In the genomic region with DNA sequence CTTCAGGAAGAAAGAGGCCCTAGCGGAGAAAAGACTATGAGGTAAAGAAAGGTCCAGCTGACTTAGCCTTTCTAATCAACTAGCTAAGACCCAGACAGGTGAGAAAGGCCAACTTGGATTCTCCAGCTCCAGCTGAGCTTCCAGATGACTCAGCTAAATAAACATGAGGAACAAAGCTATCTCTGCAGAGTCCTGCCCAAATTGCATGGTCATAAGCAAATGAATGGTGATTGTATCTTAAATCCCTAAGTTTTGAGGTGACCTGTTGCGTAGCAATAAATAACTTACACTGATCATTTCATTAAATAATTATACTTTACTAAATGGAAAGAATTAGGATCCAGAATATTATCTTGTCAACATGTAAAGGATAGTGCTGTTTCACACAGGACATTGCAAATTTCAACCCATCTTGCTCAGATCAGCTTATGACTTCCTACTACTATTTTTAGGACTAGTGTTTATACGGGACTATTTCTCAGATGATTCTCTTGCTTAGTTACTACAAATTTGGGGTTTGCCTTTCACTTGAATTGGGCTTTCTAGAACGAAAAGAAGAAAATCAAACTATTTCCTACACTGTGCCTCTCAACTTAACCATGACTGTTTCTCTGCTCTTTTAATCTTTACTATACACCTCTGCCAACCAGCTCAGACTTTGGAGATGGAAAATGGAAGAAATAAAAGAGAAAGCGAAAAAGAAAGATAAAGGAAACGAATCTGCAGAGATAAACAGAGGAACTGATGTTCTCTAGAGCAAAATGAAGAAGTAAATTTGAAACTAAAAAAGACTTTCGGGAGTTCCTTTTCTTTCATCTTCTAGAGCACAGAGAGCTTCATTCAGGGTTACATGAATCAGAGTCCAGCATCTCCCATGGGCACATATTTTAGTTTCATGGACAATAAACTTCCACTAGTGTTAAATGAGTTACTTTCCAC, we compare ENCODE assay signal across 8 cellular contexts. TPM values are rescaled to one million over a fixed set of nuclear protein-coding genes. Genes with fewer than 3 reads are reported as not detected.
A peak's percentile ranks its signal among the peaks of the same experiment; 100 is the strongest.
DNase-seq lines count a peak whose midpoint lies in the region; ATAC-seq lines count a peak whose summit lies in the region.

No MANE protein-coding gene starts in this region.

- peak; percentile 60 for DNase-seq in A172 (ENCODE audit: low spot score)
- no peak for DNase-seq in T-cell
- peak; percentile 56 for DNase-seq in iPS DF 4.7 (ENCODE audit: extremely low read depth, low spot score)
- DNase-seq in OCI-M2 (lab: John Stamatoyannopoulos, UW; ENCODE audit: unreplicated experiment): no peak
- no peak for DNase-seq in NCI-H524 (lab: John Stamatoyannopoulos, UW)
- no peak for DNase-seq in NCI-H526 (lab: John Stamatoyannopoulos, UW)

- CTCF ChIA-PET in T-cell (lab: Charles Lee): interaction anchor here (0.6 to 1.2 kb wide), 5 partner anchors 11 to 1200 kb away, joined by 3 read pairs; no protein-coding TSS in a partner anchor

- H3K36me3 Mint-ChIP-seq in T-cell: peaks cover 9% of the 10 kb centered on the region

- peak overlapping the region; percentile 49 to 52 (median 50) for H3K4me3 Mint-ChIP-seq in T-cell

- peaks cover 0 to 3% of the 10 kb centered on the region in 2 donors for H3K27me3 Mint-ChIP-seq in T-cell

- ATAC-seq in GM18519 (IDR thresholded peaks at IDR 0.05; ENCODE audit: low FRiP score, unreplicated experiment) (peak; percentile 28), HG03342 (IDR thresholded peaks at IDR 0.05; ENCODE audit: unreplicated experiment) (peak; percentile 38), T-cell (replicated peaks in 1 of 4) (peak in 1 of 4 experiments; percentile 9)

- H3K27ac Mint-ChIP-seq in T-cell: peak overlapping the region; percentile 48 to 50

- peaks cover 17 to 25% (median 20%) of the 10 kb centered on the region in 3 donors for H3K4me1 Mint-ChIP-seq in T-cell

- peaks cover 6 to 10% (median 9%) of the 10 kb centered on the region in 3 donors for H3K9me3 Mint-ChIP-seq in T-cell

- POLR2A ChIA-PET in T-cell (lab: Charles Lee): no interaction called here

RNA-seq across cellular contexts. Expression of a gene that starts 6.6 kb away (rescaled TPM):
- total RNA-seq in A172 (2014; rRNA removed; shearing (Covaris generic)): not detected in 2 replicates
- total RNA-seq in T-cell: not detected

Comparison
In these comparisons a context has a peak if more than half of its experiments do, and no peak if none do; other contexts are left out.
1. DNase-seq: peak in A172 (single experiment) and iPS DF 4.7 (single experiment); none in T-cell (0 of 34), OCI-M2 (single experiment), NCI-H524 (0 of 2) and NCI-H526 (0 of 2).